1 cellular context compared by ENCODE assay signal in genomic region chrX:41045960-41046567, GRCh38.
TF ChIP-seq lines count a peak whose summit lies in the region.

No MANE protein-coding gene starts in this region.

TF ChIP-seq in HEK293, 187 proteins besides CTCF, POLR2A, EP300 and RAD21 (continued from another document):
- TF ChIP-seq ZNF449 (tag by site-specific recombination; IDR thresholded peaks at IDR 0.05) (peak; percentile 90), HIC1 (tag by site-specific recombination; IDR thresholded peaks at IDR 0.05) (no peak), ZNF248 (tag by site-specific recombination; IDR thresholded peaks at IDR 0.05) (no peak)
